Comparison of ENCODE assay signal across 23 cellular contexts in the genomic region with DNA sequence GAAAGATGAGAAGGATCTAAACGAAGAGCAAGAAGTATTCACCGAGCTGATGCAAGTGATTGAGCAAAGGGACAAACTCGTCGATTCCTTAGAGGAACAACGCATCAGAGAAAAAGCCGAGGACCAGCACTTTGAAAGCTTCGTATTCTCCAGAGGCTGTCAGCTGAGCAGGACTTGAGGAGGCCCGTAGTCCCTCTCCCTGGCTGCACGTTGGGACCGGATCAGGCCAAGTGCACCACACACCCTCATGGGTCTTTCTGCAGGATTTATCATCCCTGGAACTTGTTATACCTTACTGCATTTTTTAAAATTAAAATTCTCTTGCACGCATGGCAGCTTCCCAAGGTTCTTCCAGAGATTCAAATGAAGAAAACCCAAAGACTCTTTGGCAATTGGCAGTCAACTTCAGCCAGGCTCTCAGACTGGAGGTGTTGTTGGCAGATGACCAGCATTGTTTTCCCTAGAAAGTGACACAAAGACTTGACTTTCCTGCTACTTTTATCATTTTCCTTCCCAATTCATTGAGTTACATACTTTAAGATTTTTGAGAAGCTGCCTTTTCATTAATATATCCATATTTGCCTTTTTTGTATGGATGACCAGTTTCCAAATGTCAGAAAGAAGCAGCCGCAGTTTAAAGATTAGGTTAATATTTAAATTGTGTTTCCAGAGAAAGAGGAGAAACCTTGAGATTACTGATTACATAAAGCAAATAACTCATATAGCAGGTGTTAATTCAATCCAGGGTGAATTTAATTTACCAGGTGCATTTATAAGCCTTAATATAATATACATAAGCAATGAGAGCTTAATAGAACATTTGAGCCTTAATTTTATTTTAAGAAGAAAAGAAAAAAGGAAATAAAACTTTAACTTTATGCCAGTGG. TPM values are rescaled to one million over a fixed set of nuclear protein-coding genes. Genes with fewer than 3 reads are reported as not detected.
A peak's percentile ranks its signal among the peaks of the same experiment; 100 is the strongest.
DNase-seq lines count a peak whose midpoint lies in the region; ATAC-seq and TF ChIP-seq lines count a peak whose summit lies in the region.
"Had no signal": no experiment of that assay in that cellular context is flagged by ENCODE, and none has a peak within 500 bp of the region (broad histone marks: within the 10 kb centered on the region; RNA-seq: fewer than 3 reads in every experiment).

No MANE protein-coding gene starts in this region.

- H3K27me3 Mint-ChIP-seq in activated naive CD4-positive, alpha-beta T cell treated with anti-CD3 and anti-CD28 coated beads, Interleukin-2, amount 50 U/mL, for 24 hours = no peaks in the 10 kb centered on the region
- peaks cover 6% of the 10 kb centered on the region for H3K27me3 Mint-ChIP-seq in activated naive CD4-positive, alpha-beta T cell treated with anti-CD3 and anti-CD28 coated beads, Interleukin-2, amount 10 ng/mL, durations not matched to agents 7 days and 5 days
- peaks cover 0 to 4% (median 0%) of the 10 kb centered on the region in 5 donors for H3K27me3 Mint-ChIP-seq in naive thymus-derived CD4-positive, alpha-beta T cell
- H3K27me3 Mint-ChIP-seq in type B pancreatic cell = no peaks in the 10 kb centered on the region

- H3K27me3 ChIP-seq in naive thymus-derived CD4-positive, alpha-beta T cell (ENCODE audit: control insufficient read depth in 2 of 2, insufficient read depth in 2 of 2, low read length in 2 of 2) = no peaks in the 10 kb centered on the region

- peak overlapping the region; percentile 31 for H3K27ac Mint-ChIP-seq in activated naive CD4-positive, alpha-beta T cell treated with anti-CD3 and anti-CD28 coated beads, Interleukin-2, amount 50 U/mL, for 24 hours
- H3K27ac Mint-ChIP-seq in activated naive CD4-positive, alpha-beta T cell treated with anti-CD3 and anti-CD28 coated beads, Interleukin-2, amount 10 ng/mL, durations not matched to agents 7 days and 5 days = no peak overlapping the region
- H3K27ac Mint-ChIP-seq in naive thymus-derived CD4-positive, alpha-beta T cell = peak overlapping the region; percentile 18 to 91 (median 59)
- H3K27ac Mint-ChIP-seq in type B pancreatic cell = no peak overlapping the region

- H3K9me3 ChIP-seq in naive thymus-derived CD4-positive, alpha-beta T cell (ENCODE audit: control insufficient read depth in 2 of 3, low read length in 3 of 3) = no peaks in the 10 kb centered on the region

- no peak for ATAC-seq in naive thymus-derived CD4-positive, alpha-beta T cell
- no peak for ATAC-seq in HG02981 (IDR thresholded peaks at IDR 0.05; ENCODE audit: unreplicated experiment)
- ATAC-seq: Panc1 had no signal

- CTCF ChIA-PET in activated naive CD4-positive, alpha-beta T cell treated with anti-CD3 and anti-CD28 coated beads, Interleukin-2, amount 10 ng/mL, durations not matched to agents 7 days and 5 days (lab: Charles Lee) = interaction anchor here (1.1 kb wide), 1 partner anchor 28 kb away, joined by 3 read pairs; no protein-coding TSS in a partner anchor
- CTCF ChIA-PET in naive thymus-derived CD4-positive, alpha-beta T cell (lab: Charles Lee) = interaction anchor here (0.5 to 1.8 kb wide), 3 partner anchors 8 to 1286 kb away, joined by 3 to 6 read pairs (median 4); no protein-coding TSS in a partner anchor

- intact Hi-C loops in naive thymus-derived CD4-positive, alpha-beta T cell (cut with micrococcal nuclease) = loop anchor here in 1 of 2 donors (10.0 kb wide), 1 partner anchor 226 kb away; no protein-coding TSS in a partner anchor

- no peak for TF ChIP-seq CTCF in type B pancreatic cell (conservative IDR thresholded peaks at IDR 0.05)

- H3K4me1 Mint-ChIP-seq in activated naive CD4-positive, alpha-beta T cell treated with anti-CD3 and anti-CD28 coated beads, Interleukin-2, amount 50 U/mL, for 24 hours = peaks cover 63% of the 10 kb centered on the region
- peaks cover 65% of the 10 kb centered on the region for H3K4me1 Mint-ChIP-seq in activated naive CD4-positive, alpha-beta T cell treated with anti-CD3 and anti-CD28 coated beads, Interleukin-2, amount 10 ng/mL, durations not matched to agents 7 days and 5 days
- H3K4me1 Mint-ChIP-seq in naive thymus-derived CD4-positive, alpha-beta T cell = peaks cover 17 to 76% (median 75%) of the 10 kb centered on the region in 7 donors
- H3K4me1 Mint-ChIP-seq in type B pancreatic cell (ENCODE audit: unreplicated experiment) = peaks cover 32% of the 10 kb centered on the region
- H3K4me1 Mint-ChIP-seq: IgD-negative memory B cell had no signal

- peaks cover 29 to 44% of the 10 kb centered on the region in 2 donors for H3K4me1 ChIP-seq in naive thymus-derived CD4-positive, alpha-beta T cell (ENCODE audit: control insufficient read depth in 2 of 2, insufficient read depth in 2 of 2, low read length in 2 of 2)

- H3K4me3 Mint-ChIP-seq in activated naive CD4-positive, alpha-beta T cell treated with anti-CD3 and anti-CD28 coated beads, Interleukin-2, amount 50 U/mL, for 24 hours = no peak overlapping the region
- H3K4me3 Mint-ChIP-seq in activated naive CD4-positive, alpha-beta T cell treated with anti-CD3 and anti-CD28 coated beads, Interleukin-2, amount 10 ng/mL, durations not matched to agents 7 days and 5 days = no peak overlapping the region
- peak overlapping the region in 3 of 10 donors; percentile 2 to 76 (median 74) for H3K4me3 Mint-ChIP-seq in naive thymus-derived CD4-positive, alpha-beta T cell
- H3K4me3 Mint-ChIP-seq in type B pancreatic cell = no peak overlapping the region
- H3K4me3 Mint-ChIP-seq: IgD-negative memory B cell had no signal

- no peak overlapping the region for H3K27ac ChIP-seq in naive thymus-derived CD4-positive, alpha-beta T cell (ENCODE audit: low read depth, low read length)
- H3K27ac ChIP-seq in substantia nigra (ENCODE audit: low read depth, low read length, poor library complexity, severe bottlenecking) = no peak overlapping the region
- H3K27ac ChIP-seq: GM23248, KMS-11, RWPE1 had no signal

- H3K4me3 ChIP-seq in naive thymus-derived CD4-positive, alpha-beta T cell (ENCODE audit: low read length) = no peak overlapping the region
- H3K4me3 ChIP-seq: GM23248 had no signal

- H3K36me3 ChIP-seq in naive thymus-derived CD4-positive, alpha-beta T cell (ENCODE audit: control insufficient read depth in 2 of 3, insufficient read depth in 3 of 3, low read length in 3 of 3) = no peaks in the 10 kb centered on the region

- no peak for DNase-seq in activated naive CD4-positive, alpha-beta T cell treated with anti-CD3 and anti-CD28 coated beads, Interleukin-2, amount 10 ng/mL, durations not matched to agents 7 days and 5 days
- DNase-seq in dermis blood vessel endothelial cell = peak; percentile 41
- DNase-seq in naive thymus-derived CD4-positive, alpha-beta T cell = no peak
- no peak for DNase-seq in type B pancreatic cell (ENCODE audit: extremely low spot score, unreplicated experiment)
- DNase-seq in substantia nigra (lab: John Stamatoyannopoulos, UW) = no peak
- DNase-seq: COR-L47, DMS53, GM23248, HCEC 1CT, MM.1S, NCI-H1417, NCI-H1694, NCI-H2081, NCI-H2227 treated with DMSO at 0.1 percent for 48 hours, NCI-H526 treated with DMSO at 0.1 percent for 48 hours, SHP77 had no signal

- peaks cover 2% of the 10 kb centered on the region for H3K36me3 Mint-ChIP-seq in activated naive CD4-positive, alpha-beta T cell treated with anti-CD3 and anti-CD28 coated beads, Interleukin-2, amount 50 U/mL, for 24 hours
- H3K36me3 Mint-ChIP-seq in activated naive CD4-positive, alpha-beta T cell treated with anti-CD3 and anti-CD28 coated beads, Interleukin-2, amount 10 ng/mL, durations not matched to agents 7 days and 5 days = peaks cover 3% of the 10 kb centered on the region
- H3K36me3 Mint-ChIP-seq in naive thymus-derived CD4-positive, alpha-beta T cell = peaks cover 0 to 7% (median 0%) of the 10 kb centered on the region in 5 donors
- H3K36me3 Mint-ChIP-seq in type B pancreatic cell = no peaks in the 10 kb centered on the region
- H3K36me3 Mint-ChIP-seq: IgD-negative memory B cell had no signal

- POLR2A ChIA-PET in naive thymus-derived CD4-positive, alpha-beta T cell (lab: Charles Lee) = interaction anchor here (0.7 to 3.1 kb wide), 3 partner anchors 7 to 54 kb away, joined by 3 to 22 read pairs (median 11); a partner anchor contains a TSS

- no peaks in the 10 kb centered on the region for H3K9me3 Mint-ChIP-seq in activated naive CD4-positive, alpha-beta T cell treated with anti-CD3 and anti-CD28 coated beads, Interleukin-2, amount 50 U/mL, for 24 hours
- no peaks in the 10 kb centered on the region for H3K9me3 Mint-ChIP-seq in activated naive CD4-positive, alpha-beta T cell treated with anti-CD3 and anti-CD28 coated beads, Interleukin-2, amount 10 ng/mL, durations not matched to agents 7 days and 5 days
- peaks cover 0 to 3% (median 0%) of the 10 kb centered on the region in 11 donors for H3K9me3 Mint-ChIP-seq in naive thymus-derived CD4-positive, alpha-beta T cell
- H3K9me3 Mint-ChIP-seq in type B pancreatic cell = no peaks in the 10 kb centered on the region
- H3K9me3 Mint-ChIP-seq: IgD-negative memory B cell had no signal

RNA-seq across cellular contexts. Expression of a gene that starts 18.8 kb away (rescaled TPM):
- total RNA-seq in dermis blood vessel endothelial cell (25.5 and 41.7 TPM in 2 replicates), type B pancreatic cell (ENCODE audit: low replicate concordance) (32.3 and 49.4 TPM in 2 replicates)
- under 1 TPM; 0.07 to 0.97 (median 0.73) TPM for total RNA-seq in naive thymus-derived CD4-positive, alpha-beta T cell
- under 1 TPM; 0.38 to 0.69 TPM for polyA plus RNA-seq in naive thymus-derived CD4-positive, alpha-beta T cell
- total RNA-seq: OCI-LY7 had no signal
- polyA plus RNA-seq: IgD-negative memory B cell had no signal

Comparison
In these comparisons a context has a peak if more than half of its experiments do, and no peak if none do; other contexts are left out.
1. H3K27ac Mint-ChIP-seq: peak in activated naive CD4-positive, alpha-beta T cell treated with anti-CD3 and anti-CD28 coated beads, Interleukin-2, amount 50 U/mL, for 24 hours (single experiment) and naive thymus-derived CD4-positive, alpha-beta T cell (9 of 9); none in activated naive CD4-positive, alpha-beta T cell treated with anti-CD3 and anti-CD28 coated beads, Interleukin-2, amount 10 ng/mL, durations not matched to agents 7 days and 5 days (single experiment) and type B pancreatic cell (single experiment).
2. RNA of a gene that starts 18.8 kb away (total RNA-seq): 32.3 to 49.4 TPM in type B pancreatic cell and 25.5 to 41.7 TPM in dermis blood vessel endothelial cell; 0.07 to 0.97 TPM in naive thymus-derived CD4-positive, alpha-beta T cell; every median in the first group is over 10 times any median in the second.